ENCODE assay signal across 2 cellular contexts in the genomic region with DNA sequence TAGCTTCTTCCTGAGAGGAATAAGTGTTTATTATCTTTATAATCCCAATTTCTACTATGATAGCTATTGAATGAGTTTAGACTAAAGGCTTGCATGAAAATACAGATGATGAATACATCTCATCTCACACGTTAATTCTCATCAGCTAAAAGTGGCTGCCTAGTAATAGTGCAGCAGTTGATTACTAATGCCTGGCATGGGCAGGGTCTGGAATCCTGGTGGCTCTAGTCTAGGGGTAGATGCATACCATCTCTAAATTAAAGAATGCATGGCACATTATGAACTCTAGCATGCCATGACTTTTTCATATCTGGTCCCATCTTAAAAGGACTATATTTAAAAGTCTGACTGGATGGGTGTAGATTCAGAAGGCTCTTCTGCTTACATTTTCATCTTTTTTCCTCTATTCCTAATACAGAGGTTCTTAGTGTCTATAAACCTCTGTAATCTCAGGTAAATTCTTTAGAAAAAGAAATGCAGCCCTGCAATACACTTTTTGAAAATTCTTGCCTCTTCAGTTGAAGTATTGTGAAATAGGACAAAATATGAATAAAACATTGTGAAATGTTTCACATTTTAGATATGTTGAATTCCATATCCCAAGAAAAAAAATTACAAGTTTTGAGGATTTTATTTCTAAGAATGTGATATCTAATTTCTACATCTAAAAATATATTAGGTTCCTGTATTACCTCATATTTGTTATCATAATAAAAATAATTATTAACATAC.
TF ChIP-seq lines count a peak whose summit lies in the region.

No MANE protein-coding gene starts in this region.

TF ChIP-seq in HepG2, 621 proteins besides CTCF, POLR2A, EP300 and RAD21:
- TF ChIP-seq CEBPB (IDR thresholded peaks at IDR 0.05; ENCODE audit: borderline replicate concordance, low read depth, low read length), result peak; percentile 67
- no peak for TF ChIP-seq ZNF253 (CRISPR knock-in tag; IDR thresholded peaks at IDR 0.05; ENCODE audit: borderline replicate concordance)

TF ChIP-seq in K562, 482 proteins besides CTCF, POLR2A, EP300 and RAD21:
- TF ChIP-seq CEBPB (tag; IDR thresholded peaks at IDR 0.05), result peak; percentile 42
- TF ChIP-seq ZNF584 (CRISPR knock-in tag; IDR thresholded peaks at IDR 0.05; ENCODE audit: low read depth), result no peak
- TF ChIP-seq ZBTB17 (CRISPR knock-in tag; IDR thresholded peaks at IDR 0.05), result peak; percentile 87; the same call in 1 of the 2 replicates
- no peak for TF ChIP-seq NUFIP1 (IDR thresholded peaks at IDR 0.05; ENCODE audit: partially characterized antibody)
- TF ChIP-seq ZNF23 (CRISPR knock-in tag; IDR thresholded peaks at IDR 0.05), result peak; percentile 92
- no peak for TF ChIP-seq CEBPG (CRISPR knock-in tag; IDR thresholded peaks at IDR 0.05)
- peak in 1 of 2 experiments; percentile 69; a peak in 2 of 4 replicates for TF ChIP-seq CEBPG (tag; conservative IDR thresholded peaks at IDR 0.05 in 1 of 2, IDR thresholded peaks at IDR 0.05 in 1 of 2)
